12 cellular contexts compared by ENCODE assay signal in genomic region chr14:65461730-65462129, GRCh38. TPM values are rescaled to one million over a fixed set of nuclear protein-coding genes. Genes with fewer than 3 reads are reported as not detected.
DNase-seq lines count a peak whose midpoint lies in the region; ATAC-seq and TF ChIP-seq lines count a peak whose summit lies in the region.
"Had no signal": no experiment of that assay in that cellular context is flagged by ENCODE, and none has a peak within 500 bp of the region (broad histone marks: within the 10 kb centered on the region; RNA-seq: fewer than 3 reads in every experiment).

No MANE protein-coding gene starts in this region.

- H3K27me3 ChIP-seq in mesendoderm (ENCODE audit: insufficient read depth, low read length, poor library complexity) = no peaks in the 10 kb centered on the region
- H3K27me3 ChIP-seq: body of pancreas, upper lobe of left lung had no signal

- no peak overlapping the region for H3K56ac ChIP-seq in mesendoderm (ENCODE audit: low read length)

- no peak overlapping the region for H2BK15ac ChIP-seq in mesendoderm (replicated peaks; ENCODE audit: low read depth)

- H3K23ac ChIP-seq in mesendoderm (ENCODE audit: low read length) = no peak overlapping the region

- H3K79me2 ChIP-seq in mesendoderm (ENCODE audit: control insufficient read depth, insufficient read depth, low read length) = no peaks in the 10 kb centered on the region

- H3K4me3 ChIP-seq in fibroblast of mammary gland (ENCODE audit: control insufficient read depth, low read depth, low read length) (no peak overlapping the region), mesendoderm (ENCODE audit: low read length) (no peak overlapping the region)
- H3K4me3 ChIP-seq: body of pancreas, upper lobe of left lung had no signal

- H3K4me1 ChIP-seq in mesendoderm (ENCODE audit: control insufficient read depth, low read depth, low read length) = no peaks in the 10 kb centered on the region
- H3K4me1 ChIP-seq: body of pancreas, upper lobe of left lung had no signal

- H3K9me3 Mint-ChIP-seq in endothelial cell (ENCODE audit: unreplicated experiment) = no peaks in the 10 kb centered on the region

- no peak overlapping the region for H2BK120ac ChIP-seq in mesendoderm (ENCODE audit: low read depth, low read length)

- H2BK5ac ChIP-seq in mesendoderm (ENCODE audit: low read length) = no peak overlapping the region

- no peaks in the 10 kb centered on the region for H3K79me1 ChIP-seq in mesendoderm (ENCODE audit: low read length)

- DNase-seq in GDM1 (lab: John Stamatoyannopoulos, UW) (peak; percentile 23), NOMO-1 (lab: John Stamatoyannopoulos, UW; ENCODE audit: unreplicated experiment in 2 of 2) (peak; percentile 7 to 40), fibroblast of mammary gland (ENCODE audit: low read depth) (peak; percentile 34), endothelial cell (ENCODE audit: low spot score) (no peak), NCI-H1048 (lab: John Stamatoyannopoulos, UW) (no peak), mesendoderm (no peak)
- DNase-seq: body of pancreas, kidney, SHP77 treated with DMSO at 0.1 percent for 48 hours, upper lobe of left lung had no signal

- no peak overlapping the region for H3K4ac ChIP-seq in mesendoderm (ENCODE audit: low read depth, low read length)

- H4K5ac ChIP-seq in mesendoderm (ENCODE audit: low read length) = no peak overlapping the region

- H3K18ac ChIP-seq in mesendoderm (ENCODE audit: low read length) = no peak overlapping the region

- WGBS in mesendoderm (ENCODE audit: extremely low coverage, insufficient coverage, low lambda C conversion rate) = no CpG with 5 or more reads among the region's 2 CpGs

- H3K36me3 ChIP-seq in mesendoderm (ENCODE audit: control insufficient read depth, insufficient read depth, low read length) = no peaks in the 10 kb centered on the region

- no peak overlapping the region for H3K27ac ChIP-seq in mesendoderm (ENCODE audit: low read depth, low read length)
- H3K27ac ChIP-seq: body of pancreas, upper lobe of left lung had no signal

- H3K4me1 Mint-ChIP-seq in endothelial cell (ENCODE audit: unreplicated experiment) = peaks cover 14% of the 10 kb centered on the region

- H2AK5ac ChIP-seq in mesendoderm (ENCODE audit: low read length) = no peak overlapping the region

- no peak overlapping the region for H3K9ac ChIP-seq in mesendoderm (ENCODE audit: low read length)

- no peak overlapping the region for H3K4me3 Mint-ChIP-seq in endothelial cell (ENCODE audit: unreplicated experiment)

- H3K27me3 Mint-ChIP-seq in endothelial cell (ENCODE audit: unreplicated experiment) = no peaks in the 10 kb centered on the region

- TF ChIP-seq CTCF in fibroblast of mammary gland (conservative IDR thresholded peaks at IDR 0.05; ENCODE audit: control insufficient read depth, insufficient read depth, low read depth, low read length) (no peak), endothelial cell (IDR thresholded peaks at IDR 0.05; ENCODE audit: unreplicated experiment) (no peak)

- H3K36me3 Mint-ChIP-seq in endothelial cell (ENCODE audit: low read depth, unreplicated experiment) = peaks cover 14% of the 10 kb centered on the region

- H3K4me2 ChIP-seq in mesendoderm (ENCODE audit: low read length) = no peak overlapping the region

- H4K8ac ChIP-seq in mesendoderm (ENCODE audit: low read depth, low read length) = no peak overlapping the region

- ATAC-seq in GM21825 (IDR thresholded peaks at IDR 0.05; ENCODE audit: unreplicated experiment) (peak; percentile 29), GM21367 (IDR thresholded peaks at IDR 0.05; ENCODE audit: unreplicated experiment) (no peak)
- ATAC-seq: body of pancreas had no signal

- H3K27ac Mint-ChIP-seq in endothelial cell (ENCODE audit: unreplicated experiment) = no peak overlapping the region

RNA-seq across cellular contexts. Expression of gene FUT8, which starts 49.2 kb away (rescaled TPM):
- 65.4 TPM for total RNA-seq in endothelial cell (ENCODE audit: unreplicated experiment)
- 13.2 TPM for polyA plus RNA-seq in mesendoderm (2013, experiment 1 of 2)
- polyA plus RNA-seq in mesendoderm (2013, experiment 2 of 2) = 13.6 TPM

Comparison
In these comparisons a context has a peak if more than half of its experiments do, and no peak if none do; other contexts are left out.
1. DNase-seq: peak in GDM1 (single experiment), NOMO-1 (2 of 2) and fibroblast of mammary gland (single experiment); none in endothelial cell (single experiment), NCI-H1048 (single experiment) and mesendoderm (single experiment).